Comparison of ENCODE assay signal across 1 cellular context in the genomic region with DNA sequence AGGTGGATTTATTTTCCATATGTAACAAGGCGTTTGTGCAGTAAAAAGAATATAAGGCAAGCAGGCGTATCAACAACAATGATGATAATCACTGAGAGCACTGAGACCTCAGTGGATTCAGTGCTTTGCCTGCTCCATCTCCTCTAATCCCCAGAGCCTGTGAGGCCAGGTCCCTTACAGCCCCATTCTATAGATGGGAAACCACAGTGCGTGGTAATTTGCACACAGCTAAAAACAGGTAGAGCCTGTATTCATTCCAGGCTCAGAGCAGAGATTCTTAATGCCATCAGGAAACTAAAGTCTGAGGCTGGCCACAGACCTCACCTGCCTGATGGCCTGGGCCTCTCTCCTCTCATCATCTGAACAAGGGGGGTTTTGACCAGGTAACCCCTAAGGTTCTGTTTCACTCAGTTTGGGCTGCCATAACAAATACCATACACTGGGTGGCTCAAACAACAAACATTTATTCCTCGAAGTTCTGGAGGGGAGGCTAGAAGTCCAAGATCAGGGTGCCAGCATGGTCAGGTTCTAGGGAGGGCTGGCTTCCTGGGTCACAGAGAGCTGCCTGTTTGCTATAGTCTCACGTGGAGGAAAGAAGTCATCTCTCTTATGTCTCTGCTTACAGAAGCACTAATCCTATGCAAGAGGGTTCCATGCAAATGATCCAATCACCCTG.
TF ChIP-seq lines count a peak whose summit lies in the region.

No MANE protein-coding gene starts in this region.

TF ChIP-seq in GM12878, 131 proteins besides CTCF, POLR2A, EP300 and RAD21:
- TF ChIP-seq RUNX3 (IDR thresholded peaks at IDR 0.05; ENCODE audit: low read length), result 0 out of 2 replicates have a peak, but pooled peaks have one; percentile 52
- no peak for TF ChIP-seq ZNF274 (IDR thresholded peaks at IDR 0.05; ENCODE audit: insufficient read depth, insufficient read length)
